In genomic region chr2:32805104-32806095, GRCh38 we compare ENCODE assay signal across 1 cellular context.
TF ChIP-seq lines count a peak whose summit lies in the region.

No MANE protein-coding gene starts in this region.

TF ChIP-seq in HepG2, 621 proteins besides CTCF, POLR2A, EP300 and RAD21 (continued from another document and continues in another):
- 0 out of 2 replicates have a peak, but pooled peaks have one; percentile 47 for TF ChIP-seq ZFP37 (CRISPR knock-in tag; IDR thresholded peaks at IDR 0.05; ENCODE audit: borderline replicate concordance)
- no peak for TF ChIP-seq ATF7-NPFF (CRISPR knock-in tag; IDR thresholded peaks at IDR 0.05; ENCODE audit: low read depth)
- no peak for TF ChIP-seq NRL (CRISPR knock-in tag; IDR thresholded peaks at IDR 0.05; ENCODE audit: borderline replicate concordance)
- TF ChIP-seq ZNF788 (CRISPR knock-in tag; IDR thresholded peaks at IDR 0.05; ENCODE audit: borderline replicate concordance), result no peak
- TF ChIP-seq RBM39 (IDR thresholded peaks at IDR 0.05; ENCODE audit: low read depth, low read length, poor library complexity, severe bottlenecking), result no peak
- no peak for TF ChIP-seq MED13 (CRISPR knock-in tag; IDR thresholded peaks at IDR 0.05)
- no peak for TF ChIP-seq KDM1A (CRISPR knock-in tag; IDR thresholded peaks at IDR 0.05)
- no peak for TF ChIP-seq MIER3 (CRISPR knock-in tag; IDR thresholded peaks at IDR 0.05; ENCODE audit: borderline replicate concordance)
- no peak for TF ChIP-seq SMC3 (IDR thresholded peaks at IDR 0.05; ENCODE audit: low read length)
- no peak for TF ChIP-seq ZNF432 (CRISPR knock-in tag; IDR thresholded peaks at IDR 0.05; ENCODE audit: borderline replicate concordance)
- TF ChIP-seq CC2D1A (CRISPR knock-in tag; IDR thresholded peaks at IDR 0.05), result no peak
- no peak for TF ChIP-seq ZNF567 (CRISPR knock-in tag; IDR thresholded peaks at IDR 0.05; ENCODE audit: borderline replicate concordance)
- TF ChIP-seq AHR (CRISPR knock-in tag; IDR thresholded peaks at IDR 0.05), result no peak
- TF ChIP-seq HINFP (CRISPR knock-in tag; IDR thresholded peaks at IDR 0.05; ENCODE audit: low read depth), result no peak
- TF ChIP-seq ZNF558 (CRISPR knock-in tag; IDR thresholded peaks at IDR 0.05; ENCODE audit: borderline replicate concordance), result no peak
- no peak for TF ChIP-seq HNF1A (IDR thresholded peaks at IDR 0.05; ENCODE audit: low read depth)
- no peak for TF ChIP-seq HNF1A (CRISPR knock-in tag; IDR thresholded peaks at IDR 0.05; ENCODE audit: borderline replicate concordance)
- no peak for TF ChIP-seq ZNF382 (CRISPR knock-in tag; IDR thresholded peaks at IDR 0.05; ENCODE audit: borderline replicate concordance)
- TF ChIP-seq TFDP2 (CRISPR knock-in tag; IDR thresholded peaks at IDR 0.05), result no peak
- TF ChIP-seq GMEB1 (CRISPR knock-in tag; IDR thresholded peaks at IDR 0.05; ENCODE audit: borderline replicate concordance), result no peak
- TF ChIP-seq ZNF839 (CRISPR knock-in tag; IDR thresholded peaks at IDR 0.05; ENCODE audit: borderline replicate concordance), result no peak
- no peak for TF ChIP-seq MAFF (IDR thresholded peaks at IDR 0.05; ENCODE audit: low read depth, low read length)
- no peak for TF ChIP-seq AFF4 (CRISPR knock-in tag; IDR thresholded peaks at IDR 0.05)
- no peak for TF ChIP-seq ZNF121 (CRISPR knock-in tag; IDR thresholded peaks at IDR 0.05)
- TF ChIP-seq ZBTB26 (CRISPR knock-in tag; IDR thresholded peaks at IDR 0.05; ENCODE audit: borderline replicate concordance), result no peak
- no peak for TF ChIP-seq ZSCAN30 (CRISPR knock-in tag; IDR thresholded peaks at IDR 0.05)
- no peak for TF ChIP-seq ZNF367 (CRISPR knock-in tag; IDR thresholded peaks at IDR 0.05; ENCODE audit: borderline replicate concordance)
- no peak for TF ChIP-seq TSC22D2 (CRISPR knock-in tag; IDR thresholded peaks at IDR 0.05; ENCODE audit: borderline replicate concordance)
- no peak for TF ChIP-seq ZBTB4 (CRISPR knock-in tag; IDR thresholded peaks at IDR 0.05; ENCODE audit: borderline replicate concordance)
- no peak for TF ChIP-seq AKNA (CRISPR knock-in tag; IDR thresholded peaks at IDR 0.05; ENCODE audit: borderline replicate concordance)
- TF ChIP-seq ZFY (CRISPR knock-in tag; IDR thresholded peaks at IDR 0.05), result no peak
- TF ChIP-seq NFYC (CRISPR knock-in tag; IDR thresholded peaks at IDR 0.05), result no peak
- no peak for TF ChIP-seq CREBL2 (CRISPR knock-in tag; IDR thresholded peaks at IDR 0.05; ENCODE audit: borderline replicate concordance)
